Comparison of ENCODE assay signal across 12 cellular contexts in the genomic region with DNA sequence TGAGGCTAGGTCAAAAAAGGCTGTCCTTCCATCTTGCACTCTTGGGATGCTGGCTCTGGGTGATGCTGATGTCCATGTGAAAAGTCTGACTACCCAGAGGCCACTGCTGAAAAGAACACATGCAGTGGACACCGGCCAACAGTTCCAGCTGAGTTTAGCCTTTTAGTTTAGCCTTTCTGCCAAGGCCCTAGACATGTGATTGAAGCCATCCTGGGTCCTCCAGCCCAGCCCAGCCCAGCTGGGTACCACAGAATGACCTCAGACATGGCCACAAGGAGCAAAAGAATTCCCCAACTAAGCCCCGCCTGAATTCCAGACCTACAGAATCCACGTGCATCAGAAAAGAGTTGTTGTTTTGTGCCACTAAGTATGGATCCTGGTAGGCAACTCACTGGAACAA. TPM values are rescaled to one million over a fixed set of nuclear protein-coding genes. Genes with fewer than 3 reads are reported as not detected.
DNase-seq lines count a peak whose midpoint lies in the region; ATAC-seq lines count a peak whose summit lies in the region.
"Had no signal": no experiment of that assay in that cellular context is flagged by ENCODE, and none has a peak within 500 bp of the region (broad histone marks: within the 10 kb centered on the region; RNA-seq: fewer than 3 reads in every experiment).

No MANE protein-coding gene starts in this region.

- H3K4me1 Mint-ChIP-seq in stimulated activated memory B cell treated with anti-CD40 and anti-IgM and Interleukin-4, amounts not matched to agents 10 μg/mL and 1 μg/mL and 100 μg/mL, for 72 hours: peaks cover 40% of the 10 kb centered on the region
- peaks cover 26% of the 10 kb centered on the region for H3K4me1 Mint-ChIP-seq in activated CD4-positive, alpha-beta T cell treated with anti-CD3 and anti-CD28 coated beads, Interleukin-2, amount 10 ng/mL, durations not matched to agents 7 days and 5 days
- H3K4me1 Mint-ChIP-seq in activated CD8-positive, alpha-beta T cell treated with anti-CD3 and anti-CD28 coated beads, Interleukin-2, amount 10 ng/mL, durations not matched to agents 7 days and 5 days (ENCODE audit: low read depth): peaks cover 30% of the 10 kb centered on the region

- H3K27ac ChIP-seq in GM23248: no peak overlapping the region

- no peak overlapping the region for H3K4me3 Mint-ChIP-seq in stimulated activated memory B cell treated with anti-CD40 and anti-IgM and Interleukin-4, amounts not matched to agents 10 μg/mL and 1 μg/mL and 100 μg/mL, for 72 hours
- no peak overlapping the region for H3K4me3 Mint-ChIP-seq in activated CD4-positive, alpha-beta T cell treated with anti-CD3 and anti-CD28 coated beads, Interleukin-2, amount 10 ng/mL, durations not matched to agents 7 days and 5 days
- no peak overlapping the region for H3K4me3 Mint-ChIP-seq in activated CD8-positive, alpha-beta T cell treated with anti-CD3 and anti-CD28 coated beads, Interleukin-2, amount 10 ng/mL, durations not matched to agents 7 days and 5 days
- H3K4me3 Mint-ChIP-seq: stimulated activated naive CD8-positive, alpha-beta T cell treated with anti-CD3 and anti-CD28 coated beads, Interleukin-15, Interleukin-2, amounts not matched to agents 100 ng/mL and 50 ng/mL, for 24 hours had no signal

- peaks cover 3% of the 10 kb centered on the region for H3K9me3 Mint-ChIP-seq in stimulated activated memory B cell treated with anti-CD40 and anti-IgM and Interleukin-4, amounts not matched to agents 10 μg/mL and 1 μg/mL and 100 μg/mL, for 72 hours
- H3K9me3 Mint-ChIP-seq in activated CD4-positive, alpha-beta T cell treated with anti-CD3 and anti-CD28 coated beads, Interleukin-2, amount 10 ng/mL, durations not matched to agents 7 days and 5 days: no peaks in the 10 kb centered on the region
- H3K9me3 Mint-ChIP-seq in activated CD8-positive, alpha-beta T cell treated with anti-CD3 and anti-CD28 coated beads, Interleukin-2, amount 10 ng/mL, durations not matched to agents 7 days and 5 days (ENCODE audit: insufficient read depth): no peaks in the 10 kb centered on the region
- H3K9me3 Mint-ChIP-seq: stimulated activated naive CD8-positive, alpha-beta T cell treated with anti-CD3 and anti-CD28 coated beads, Interleukin-15, Interleukin-2, amounts not matched to agents 100 ng/mL and 50 ng/mL, for 24 hours had no signal

- H3K4me3 ChIP-seq in GM23248 (no peak overlapping the region), adipocyte (ENCODE audit: low read length) (no peak overlapping the region), skeletal muscle cell (ENCODE audit: low read depth, low read length) (no peak overlapping the region)

- no peaks in the 10 kb centered on the region for H3K79me2 ChIP-seq in GM23248 (ENCODE audit: insufficient read depth)

- H3K27me3 ChIP-seq in GM23248 (replicated peaks; ENCODE audit: insufficient read depth) (no peaks in the 10 kb centered on the region), adipocyte (replicated peaks; ENCODE audit: control insufficient read depth, insufficient read depth, low read length) (no peaks in the 10 kb centered on the region)

- H3K9me3 ChIP-seq in GM23248 (ENCODE audit: low read depth) (no peaks in the 10 kb centered on the region), adipocyte (ENCODE audit: control insufficient read depth, low read length) (no peaks in the 10 kb centered on the region)

- H3K9ac ChIP-seq in GM23248 (no peak overlapping the region), adipocyte (ENCODE audit: low read length) (no peak overlapping the region)

- ATAC-seq in Right ventricle myocardium superior (ENCODE audit: poor library complexity): peak; percentile 86
- no peak for ATAC-seq in stimulated activated memory B cell treated with anti-CD40 and anti-IgM and Interleukin-4, amounts not matched to agents 10 μg/mL and 1 μg/mL and 100 μg/mL, for 72 hours
- ATAC-seq in activated CD8-positive, alpha-beta T cell treated with anti-CD3 and anti-CD28 coated beads, Interleukin-2, amount 10 ng/mL, durations not matched to agents 7 days and 5 days: no peak

- CTCF ChIA-PET in activated CD4-positive, alpha-beta T cell treated with anti-CD3 and anti-CD28 coated beads, Interleukin-2, amount 10 ng/mL, durations not matched to agents 7 days and 5 days (lab: Charles Lee): interaction anchor here (1.1 to 1.2 kb wide), 2 partner anchors 53 to 59 kb away, joined by 3 to 5 read pairs; no protein-coding TSS in a partner anchor
- CTCF ChIA-PET in activated CD8-positive, alpha-beta T cell treated with anti-CD3 and anti-CD28 coated beads, Interleukin-2, amount 10 ng/mL, durations not matched to agents 7 days and 5 days (lab: Charles Lee): interaction anchor here (12.5 kb wide), 1 partner anchor 65 kb away, joined by 606 read pairs; the partner anchor contains the start of genes SYS1 and TP53TG5

- intact Hi-C loops in Right ventricle myocardium superior (cut with DNase I): no loop called here

- WGBS in GM23248 (ENCODE audit: low coverage in 1 of 2, low lambda C conversion rate in 2 of 2, missing lambda C conversion rate in 2 of 2), 2 experiments: 36 to 44% methylated on average over 3 of the region's 3 CpGs

- H3F3A ChIP-seq in GM23248 (ENCODE audit: insufficient read depth): peaks cover 4% of the 10 kb centered on the region; the same call in 1 of the 2 replicates

- no peaks in the 10 kb centered on the region for H3K36me3 ChIP-seq in GM23248 (ENCODE audit: low read depth)
- H3K36me3 ChIP-seq in adipocyte (ENCODE audit: control insufficient read depth, insufficient read depth, low read length, severe bottlenecking): no peaks in the 10 kb centered on the region

- H3K36me3 Mint-ChIP-seq in stimulated activated memory B cell treated with anti-CD40 and anti-IgM and Interleukin-4, amounts not matched to agents 10 μg/mL and 1 μg/mL and 100 μg/mL, for 72 hours: peaks cover 32% of the 10 kb centered on the region
- peaks cover 12% of the 10 kb centered on the region for H3K36me3 Mint-ChIP-seq in activated CD4-positive, alpha-beta T cell treated with anti-CD3 and anti-CD28 coated beads, Interleukin-2, amount 10 ng/mL, durations not matched to agents 7 days and 5 days (ENCODE audit: low read depth)
- peaks cover 19% of the 10 kb centered on the region for H3K36me3 Mint-ChIP-seq in activated CD8-positive, alpha-beta T cell treated with anti-CD3 and anti-CD28 coated beads, Interleukin-2, amount 10 ng/mL, durations not matched to agents 7 days and 5 days (ENCODE audit: low read depth)

- H3K4me1 ChIP-seq in GM23248 (ENCODE audit: insufficient read depth): no peaks in the 10 kb centered on the region
- H3K4me1 ChIP-seq in adipocyte (ENCODE audit: control insufficient read depth, insufficient read depth, low read length): no peaks in the 10 kb centered on the region

- H3K27ac Mint-ChIP-seq in stimulated activated memory B cell treated with anti-CD40 and anti-IgM and Interleukin-4, amounts not matched to agents 10 μg/mL and 1 μg/mL and 100 μg/mL, for 72 hours: no peak overlapping the region
- H3K27ac Mint-ChIP-seq in activated CD4-positive, alpha-beta T cell treated with anti-CD3 and anti-CD28 coated beads, Interleukin-2, amount 10 ng/mL, durations not matched to agents 7 days and 5 days: no peak overlapping the region
- H3K27ac Mint-ChIP-seq in activated CD8-positive, alpha-beta T cell treated with anti-CD3 and anti-CD28 coated beads, Interleukin-2, amount 10 ng/mL, durations not matched to agents 7 days and 5 days: no peak overlapping the region
- H3K27ac Mint-ChIP-seq: stimulated activated naive CD8-positive, alpha-beta T cell treated with anti-CD3 and anti-CD28 coated beads, Interleukin-15, Interleukin-2, amounts not matched to agents 100 ng/mL and 50 ng/mL, for 24 hours had no signal

- POLR2A ChIA-PET in activated CD4-positive, alpha-beta T cell treated with anti-CD3 and anti-CD28 coated beads, Interleukin-2, amount 10 ng/mL, durations not matched to agents 7 days and 5 days (lab: Charles Lee): no interaction called here
- POLR2A ChIA-PET in activated CD8-positive, alpha-beta T cell treated with anti-CD3 and anti-CD28 coated beads, Interleukin-2, amount 10 ng/mL, durations not matched to agents 7 days and 5 days (lab: Charles Lee): no interaction called here

- peak; percentile 56 for DNase-seq in GM23248
- peak; percentile 54 for DNase-seq in adipocyte (ENCODE audit: low read depth)
- DNase-seq in Right ventricle myocardium superior: peak; percentile 81
- peak; percentile 8 for DNase-seq in skeletal muscle cell (ENCODE audit: low read depth)
- no peak for DNase-seq in NCI-H2227 (lab: John Stamatoyannopoulos, UW; ENCODE audit: unreplicated experiment)
- DNase-seq in activated CD4-positive, alpha-beta T cell treated with anti-CD3 and anti-CD28 coated beads, Interleukin-2, amount 10 ng/mL, durations not matched to agents 7 days and 5 days: no peak
- no peak for DNase-seq in activated CD8-positive, alpha-beta T cell treated with anti-CD3 and anti-CD28 coated beads, Interleukin-2, amount 10 ng/mL, durations not matched to agents 7 days and 5 days
- DNase-seq: cortex of kidney, NCI-H1105 had no signal

- H2AFZ ChIP-seq in GM23248: peak overlapping the region; percentile 21; the same call in 1 of the 2 replicates

- no peaks in the 10 kb centered on the region for H3K27me3 Mint-ChIP-seq in stimulated activated memory B cell treated with anti-CD40 and anti-IgM and Interleukin-4, amounts not matched to agents 10 μg/mL and 1 μg/mL and 100 μg/mL, for 72 hours
- no peaks in the 10 kb centered on the region for H3K27me3 Mint-ChIP-seq in activated CD4-positive, alpha-beta T cell treated with anti-CD3 and anti-CD28 coated beads, Interleukin-2, amount 10 ng/mL, durations not matched to agents 7 days and 5 days
- no peaks in the 10 kb centered on the region for H3K27me3 Mint-ChIP-seq in activated CD8-positive, alpha-beta T cell treated with anti-CD3 and anti-CD28 coated beads, Interleukin-2, amount 10 ng/mL, durations not matched to agents 7 days and 5 days (ENCODE audit: low read depth)
- H3K27me3 Mint-ChIP-seq: stimulated activated naive CD8-positive, alpha-beta T cell treated with anti-CD3 and anti-CD28 coated beads, Interleukin-15, Interleukin-2, amounts not matched to agents 100 ng/mL and 50 ng/mL, for 24 hours had no signal

- no peaks in the 10 kb centered on the region for H3K9me2 ChIP-seq in GM23248 (ENCODE audit: insufficient read depth)

- in situ Hi-C loops in GM23248 (cut with MboI): loop anchor here (25.0 kb wide), 1 partner anchor 396 kb away; no protein-coding TSS in a partner anchor

- H4K20me1 ChIP-seq in GM23248 (ENCODE audit: insufficient read depth): no peaks in the 10 kb centered on the region

- no peak overlapping the region for H3K4me2 ChIP-seq in GM23248 (ENCODE audit: unreplicated experiment)

RNA-seq across cellular contexts. Expression of gene PIGT, which starts 17.4 kb away (rescaled TPM):
- total RNA-seq in GM23248 (2014; rRNA removed; shearing (Covaris generic)): 108 and 138 TPM in 2 replicates
- polyA plus RNA-seq in GM23248 (2016; fragmentation: Nextera tagmentation; extraction: Ambion mirVana): 190 and 198 TPM in 2 replicates
- 113 TPM for total RNA-seq in Right ventricle myocardium superior
- total RNA-seq in activated CD4-positive, alpha-beta T cell treated with anti-CD3 and anti-CD28 coated beads, Interleukin-2, amount 10 ng/mL, durations not matched to agents 7 days and 5 days: 10 to 100 TPM; 66.3 to 77.9 TPM
- total RNA-seq in activated CD8-positive, alpha-beta T cell treated with anti-CD3 and anti-CD28 coated beads, Interleukin-2, amount 10 ng/mL, durations not matched to agents 7 days and 5 days: 10 to 100 TPM; 59.6 to 62.4 TPM

RNA-seq across cellular contexts. Expression of gene DBNDD2, which starts 25.2 kb away (rescaled TPM):
- 5.1 and 5.7 TPM in 2 replicates for total RNA-seq in GM23248 (2014; rRNA removed; shearing (Covaris generic))
- polyA plus RNA-seq in GM23248 (2016; fragmentation: Nextera tagmentation; extraction: Ambion mirVana): 27.9 and 30.0 TPM in 2 replicates
- 350 TPM for total RNA-seq in Right ventricle myocardium superior
- 10 to 100 TPM in 1 of 2 experiments, 1 to 10 TPM in 1; 9.0 to 10.5 TPM for total RNA-seq in activated CD4-positive, alpha-beta T cell treated with anti-CD3 and anti-CD28 coated beads, Interleukin-2, amount 10 ng/mL, durations not matched to agents 7 days and 5 days
- total RNA-seq in activated CD8-positive, alpha-beta T cell treated with anti-CD3 and anti-CD28 coated beads, Interleukin-2, amount 10 ng/mL, durations not matched to agents 7 days and 5 days: 1 to 10 TPM; 8.1 to 10.0 TPM

RNA-seq across cellular contexts. Expression of gene WFDC2, which starts 36.2 kb away (rescaled TPM):
- not detected in 2 replicates for total RNA-seq in GM23248 (2014; rRNA removed; shearing (Covaris generic))
- polyA plus RNA-seq in GM23248 (2016; fragmentation: Nextera tagmentation; extraction: Ambion mirVana): not detected in 2 replicates
- 1.0 TPM for total RNA-seq in Right ventricle myocardium superior
- total RNA-seq in activated CD4-positive, alpha-beta T cell treated with anti-CD3 and anti-CD28 coated beads, Interleukin-2, amount 10 ng/mL, durations not matched to agents 7 days and 5 days: not detected
- not detected for total RNA-seq in activated CD8-positive, alpha-beta T cell treated with anti-CD3 and anti-CD28 coated beads, Interleukin-2, amount 10 ng/mL, durations not matched to agents 7 days and 5 days
- total RNA-seq: activated CD8-positive, alpha-beta memory T cell treated with anti-CD3 and anti-CD28 coated beads for 36 hours had no signal

RNA-seq across cellular contexts. Expression of gene TP53TG5, which starts 55.2 kb away (rescaled TPM):
- total RNA-seq in GM23248 (2014; rRNA removed; shearing (Covaris generic)): not detected in 2 replicates
- 0.42 and 0.55 TPM in 2 replicates for polyA plus RNA-seq in GM23248 (2016; fragmentation: Nextera tagmentation; extraction: Ambion mirVana)
- total RNA-seq in Right ventricle myocardium superior: 1.2 TPM
- total RNA-seq in activated CD4-positive, alpha-beta T cell treated with anti-CD3 and anti-CD28 coated beads, Interleukin-2, amount 10 ng/mL, durations not matched to agents 7 days and 5 days: not detected
- under 1 TPM in 1 of 2 experiments, not detected in 1; 0.16 TPM for total RNA-seq in activated CD8-positive, alpha-beta T cell treated with anti-CD3 and anti-CD28 coated beads, Interleukin-2, amount 10 ng/mL, durations not matched to agents 7 days and 5 days

Comparison
In these comparisons a context has a peak if more than half of its experiments do, and no peak if none do; other contexts are left out.
1. DNase-seq: peak in GM23248 (single experiment), adipocyte (single experiment), Right ventricle myocardium superior (single experiment) and skeletal muscle cell (single experiment); none in NCI-H2227 (single experiment), activated CD4-positive, alpha-beta T cell treated with anti-CD3 and anti-CD28 coated beads, Interleukin-2, amount 10 ng/mL, durations not matched to agents 7 days and 5 days (single experiment) and activated CD8-positive, alpha-beta T cell treated with anti-CD3 and anti-CD28 coated beads, Interleukin-2, amount 10 ng/mL, durations not matched to agents 7 days and 5 days (single experiment).
2. RNA of gene DBNDD2, which starts 25.2 kb away (total RNA-seq): 350 TPM in Right ventricle myocardium superior (single experiment); 9.0 to 10.5 TPM in activated CD4-positive, alpha-beta T cell treated with anti-CD3 and anti-CD28 coated beads, Interleukin-2, amount 10 ng/mL, durations not matched to agents 7 days and 5 days, 8.1 to 10.0 TPM in activated CD8-positive, alpha-beta T cell treated with anti-CD3 and anti-CD28 coated beads, Interleukin-2, amount 10 ng/mL, durations not matched to agents 7 days and 5 days and 5.1 to 5.7 TPM in GM23248; every median in the first group is over 10 times any median in the second.